ENCODE assay signal across 8 cellular contexts in genomic region chr17:5584383-5584951, GRCh38. TPM values are rescaled to one million over a fixed set of nuclear protein-coding genes. Genes with fewer than 3 reads are reported as not detected.
DNase-seq lines count a peak whose midpoint lies in the region; ATAC-seq and TF ChIP-seq lines count a peak whose summit lies in the region.

TSS of gene NLRP1 (minus strand) at chr17:5584509. CDS start at chr17:5583957, 552 bp downstream.

- H3K4me1 ChIP-seq in PC-9 (replicated peaks; ENCODE audit: insufficient read depth): peaks cover 15% of the 10 kb centered on the region; the same call in 1 of the 2 replicates
- H3K4me1 ChIP-seq in neutrophil (ENCODE audit: control insufficient read depth in 1 of 2, insufficient read depth in 1 of 2, low read depth in 1 of 2, low read length in 1 of 2): peaks cover 60 to 64% of the 10 kb centered on the region in 2 experiments
- H3K4me1 ChIP-seq in subcutaneous abdominal adipose tissue (ENCODE audit: control insufficient read depth in 5 of 5, insufficient read depth in 5 of 5, low read length in 5 of 5): peaks cover 7 to 67% (median 43%) of the 10 kb centered on the region in 5 donors

- POLR2A ChIA-PET in PC-9 (lab: Charles Lee; ENCODE audit: unreplicated experiment): no interaction called here

- no peak within 1 kb of the TSS for H2AFZ ChIP-seq in PC-9

- H3K27me3 ChIP-seq in PC-9 (ENCODE audit: insufficient read depth, low read depth) (no peaks in the 10 kb centered on the region), neutrophil (peaks cover 36% of the 10 kb centered on the region), subcutaneous abdominal adipose tissue (ENCODE audit: control insufficient read depth in 5 of 5, insufficient read depth in 4 of 5, low read length in 5 of 5) (no peaks in the 10 kb centered on the region)

- H4K20me1 ChIP-seq in PC-9 (ENCODE audit: insufficient read depth): peaks cover 22% of the 10 kb centered on the region

- ATAC-seq in GM18858 (IDR thresholded peaks at IDR 0.05; ENCODE audit: unreplicated experiment) (peak; percentile 73), HG03066 (IDR thresholded peaks at IDR 0.05; ENCODE audit: low read depth, unreplicated experiment) (peak; percentile 89)

- H3K79me2 ChIP-seq in PC-9 (ENCODE audit: low read depth): no peaks in the 10 kb centered on the region

- intact Hi-C loops in PC-9 (cut with micrococcal nuclease; ENCODE audit: unreplicated experiment): no loop called here

- H3K27ac ChIP-seq in PC-9: peak within 1 kb of the TSS; percentile 45; the same call in 1 of the 2 replicates
- H3K27ac ChIP-seq in neutrophil: peak within 1 kb of the TSS; percentile 92
- peak within 1 kb of the TSS; percentile 84 for H3K27ac ChIP-seq in subcutaneous abdominal adipose tissue (ENCODE audit: low read depth, low read length)

- TF ChIP-seq CTCF in PC-9 (conservative IDR thresholded peaks at IDR 0.05) (no peak), neutrophil (IDR thresholded peaks at IDR 0.05) (no peak)

- DNase-seq in A172 (ENCODE audit: low spot score): peak; percentile 95
- DNase-seq in PC-9: peak in 1 of 2 experiments; percentile 53
- peak; percentile 96 to 97 for DNase-seq in activated T-cell treated with anti-CD3 and anti-CD28 coated beads, Interleukin-2, amount 50 U/mL, for 48 hours
- DNase-seq in fibroblast of peridontal ligament (ENCODE audit: extremely low read depth): peak; percentile 93

- no peak within 1 kb of the TSS for H3K4me2 ChIP-seq in PC-9

- no peaks in the 10 kb centered on the region for H3K36me3 ChIP-seq in PC-9 (ENCODE audit: low read depth)
- H3K36me3 ChIP-seq in neutrophil: peaks cover 30% of the 10 kb centered on the region
- H3K36me3 ChIP-seq in subcutaneous abdominal adipose tissue (ENCODE audit: control insufficient read depth in 5 of 5, insufficient read depth in 5 of 5, low read length in 5 of 5): peaks cover 2 to 21% (median 15%) of the 10 kb centered on the region in 5 donors

- no peaks in the 10 kb centered on the region for H3K9me2 ChIP-seq in PC-9 (ENCODE audit: insufficient read depth)

- H3K4me3 ChIP-seq in PC-9 (no peak within 1 kb of the TSS), neutrophil (ENCODE audit: low read depth in 1 of 2, low read length in 1 of 2) (peak within 1 kb of the TSS; percentile 79 to 81), subcutaneous abdominal adipose tissue (ENCODE audit: low read depth in 1 of 5, low read length in 5 of 5) (peak within 1 kb of the TSS; percentile 75 to 93 (median 82))

- H3F3A ChIP-seq in PC-9 (ENCODE audit: insufficient read depth, low read depth): peaks cover 7% of the 10 kb centered on the region

- H3K9me3 ChIP-seq in PC-9 (ENCODE audit: insufficient read depth, low read depth) (no peaks in the 10 kb centered on the region), neutrophil (no peaks in the 10 kb centered on the region), subcutaneous abdominal adipose tissue (ENCODE audit: control insufficient read depth in 5 of 5, low read length in 5 of 5) (no peaks in the 10 kb centered on the region)

- no TSS peak for BruUV-seq in PC-9 (replicated peaks; lab: Mats Ljungman, UMichigan)

- H3K9ac ChIP-seq in subcutaneous abdominal adipose tissue (ENCODE audit: low read length in 5 of 5): peak within 1 kb of the TSS; percentile 84 to 96 (median 91)

- CTCF ChIA-PET in PC-9 (lab: Charles Lee): no interaction called here

RNA-seq across cellular contexts. Expression of gene NLRP1, which starts in this region (rescaled TPM):
- total RNA-seq in A172 (2014; rRNA removed; shearing (Covaris generic)): 40.7 and 45.2 TPM in 2 replicates
- total RNA-seq in PC-9 (2021): 0.63 and 0.75 TPM in 2 replicates

Comparison
In these comparisons a context has a peak if more than half of its experiments do, and no peak if none do; other contexts are left out.
1. RNA of gene NLRP1 (total RNA-seq): 40.7 to 45.2 TPM in A172; 0.63 to 0.75 TPM in PC-9; every median in the first group is over 10 times any median in the second.
2. Peak in every context shown above with its lines, with median percentiles within 50 percentile points of each other: H3K27ac ChIP-seq.